In genomic region chr10:42875792-42876191, GRCh38 we compare ENCODE assay signal across 17 cellular contexts.
A peak's percentile ranks its signal among the peaks of the same experiment; 100 is the strongest.
DNase-seq lines count a peak whose midpoint lies in the region; ATAC-seq, FAIRE-seq and TF ChIP-seq lines count a peak whose summit lies in the region.
"Had no signal": no experiment of that assay in that cellular context is flagged by ENCODE, and none has a peak within 500 bp of the region (broad histone marks: within the 10 kb centered on the region; RNA-seq: fewer than 3 reads in every experiment).

No MANE protein-coding gene starts in this region.

- no peaks in the 10 kb centered on the region for H3K4me1 Mint-ChIP-seq in immature natural killer cell

- H3K27me3 ChIP-seq in left ventricle myocardium inferior (ENCODE audit: low read depth) (peaks cover 70% of the 10 kb centered on the region), adipocyte (replicated peaks; ENCODE audit: control insufficient read depth, insufficient read depth, low read length) (peaks cover 10% of the 10 kb centered on the region), right cardiac atrium (ENCODE audit: control insufficient read depth, insufficient read depth) (no peaks in the 10 kb centered on the region)
- H3K27me3 ChIP-seq: thyroid gland had no signal

- no peaks in the 10 kb centered on the region for H3K9me3 ChIP-seq in left ventricle myocardium inferior (replicated peaks)
- no peaks in the 10 kb centered on the region for H3K9me3 ChIP-seq in adipocyte (ENCODE audit: control insufficient read depth, low read length)
- H3K9me3 ChIP-seq in right cardiac atrium (ENCODE audit: control insufficient read depth, low read length) = no peaks in the 10 kb centered on the region
- H3K9me3 ChIP-seq: left lung, thyroid gland had no signal

- WGBS in right cardiac atrium = 21% methylated on average over 9 of the region's 9 CpGs

- H3K36me3 ChIP-seq in left ventricle myocardium inferior (no peaks in the 10 kb centered on the region), adipocyte (ENCODE audit: control insufficient read depth, insufficient read depth, low read length, severe bottlenecking) (no peaks in the 10 kb centered on the region)
- H3K36me3 ChIP-seq: left lung, thyroid gland had no signal

- no peak overlapping the region for H3K4me3 Mint-ChIP-seq in immature natural killer cell

- H3K9me3 Mint-ChIP-seq in immature natural killer cell = no peaks in the 10 kb centered on the region

- DNase-seq in Right ventricle myocardium inferior (ENCODE audit: missing footprints) = no peak
- DNase-seq in left ventricle myocardium inferior = no peak
- DNase-seq in adipocyte (ENCODE audit: low read depth) = peak; percentile 53
- DNase-seq in right cardiac atrium = peak in 2 of 3 donors; percentile 42 to 73
- DNase-seq in urothelium cell line (ENCODE audit: low spot score) = peak; percentile 65
- no peak for DNase-seq in activated CD4-positive, alpha-beta T cell treated with anti-CD3 and anti-CD28 coated beads, Interleukin-2, amount 50 U/mL, for 1 hour
- no peak for DNase-seq in immature natural killer cell
- DNase-seq: activated CD4-positive, CD25-positive, alpha-beta regulatory T cell treated with anti-CD3 and anti-CD28 coated beads, Interleukin-2, amount 50 U/mL, for 72 hours; activated T-cell treated with anti-CD3 and anti-CD28 coated beads, Interleukin-2, amount 50 U/mL, for 48 hours; DMS153; NCI-H2171; stimulated activated CD4-positive, alpha-beta T cell treated with anti-CD3 and anti-CD28 coated beads, Interleukin-12 subunit alpha, Interleukin-12 subunit beta, amount 100 ng/mL, for 4 hours; thyroid gland had no signal

- H3K9ac ChIP-seq in adipocyte (ENCODE audit: low read length) = peak overlapping the region; percentile 49

- H3K27ac ChIP-seq in left ventricle myocardium inferior (replicated peaks) (no peak overlapping the region), right cardiac atrium (ENCODE audit: low read length) (no peak overlapping the region)
- H3K27ac ChIP-seq: thyroid gland had no signal

- TF ChIP-seq CTCF in left ventricle myocardium inferior (IDR thresholded peaks at IDR 0.05; ENCODE audit: borderline replicate concordance) = no peak

- no peaks in the 10 kb centered on the region for H3K36me3 Mint-ChIP-seq in immature natural killer cell

- peaks cover 26% of the 10 kb centered on the region for H3K4me1 ChIP-seq in left ventricle myocardium inferior
- peaks cover 28% of the 10 kb centered on the region for H3K4me1 ChIP-seq in adipocyte (ENCODE audit: control insufficient read depth, insufficient read depth, low read length)
- H3K4me1 ChIP-seq in right cardiac atrium (ENCODE audit: control insufficient read depth, insufficient read depth, low read length) = no peaks in the 10 kb centered on the region
- H3K4me1 ChIP-seq: thyroid gland had no signal

- H3K27ac Mint-ChIP-seq in immature natural killer cell = no peak overlapping the region

- FAIRE-seq in urothelium cell line (lab: Jason Lieb, UNC) = no peak
- FAIRE-seq: GM12891, GM19239 had no signal

- ATAC-seq in Right ventricle myocardium inferior = peak; percentile 38
- peak in 1 of 2 donors; percentile 57 for ATAC-seq in right cardiac atrium
- ATAC-seq in GM19455 (IDR thresholded peaks at IDR 0.05; ENCODE audit: unreplicated experiment) = no peak
- ATAC-seq: left lung had no signal

- H3K27me3 Mint-ChIP-seq in immature natural killer cell (ENCODE audit: low read depth in 3 of 3) = peaks cover 0 to 10% (median 2%) of the 10 kb centered on the region in 3 donors

- intact Hi-C loops in Right ventricle myocardium inferior (cut with DNase I) = no loop called here
- intact Hi-C loops in left ventricle myocardium inferior (cut with micrococcal nuclease) = no loop called here
- intact Hi-C loops in right cardiac atrium (cut with DNase I) = no loop called here

- H3K4me3 ChIP-seq in left ventricle myocardium inferior (no peak overlapping the region), adipocyte (ENCODE audit: low read length) (peak overlapping the region; percentile 51), right cardiac atrium (ENCODE audit: low read length) (no peak overlapping the region)
- H3K4me3 ChIP-seq: left lung, thyroid gland had no signal

Comparison
In these comparisons a context has a peak if more than half of its experiments do, and no peak if none do; other contexts are left out.
1. DNase-seq: peak in adipocyte (single experiment), right cardiac atrium (2 of 3) and urothelium cell line (single experiment); none in Right ventricle myocardium inferior (single experiment), left ventricle myocardium inferior (single experiment), activated CD4-positive, alpha-beta T cell treated with anti-CD3 and anti-CD28 coated beads, Interleukin-2, amount 50 U/mL, for 1 hour (single experiment) and immature natural killer cell (0 of 3).